In the genomic region with DNA sequence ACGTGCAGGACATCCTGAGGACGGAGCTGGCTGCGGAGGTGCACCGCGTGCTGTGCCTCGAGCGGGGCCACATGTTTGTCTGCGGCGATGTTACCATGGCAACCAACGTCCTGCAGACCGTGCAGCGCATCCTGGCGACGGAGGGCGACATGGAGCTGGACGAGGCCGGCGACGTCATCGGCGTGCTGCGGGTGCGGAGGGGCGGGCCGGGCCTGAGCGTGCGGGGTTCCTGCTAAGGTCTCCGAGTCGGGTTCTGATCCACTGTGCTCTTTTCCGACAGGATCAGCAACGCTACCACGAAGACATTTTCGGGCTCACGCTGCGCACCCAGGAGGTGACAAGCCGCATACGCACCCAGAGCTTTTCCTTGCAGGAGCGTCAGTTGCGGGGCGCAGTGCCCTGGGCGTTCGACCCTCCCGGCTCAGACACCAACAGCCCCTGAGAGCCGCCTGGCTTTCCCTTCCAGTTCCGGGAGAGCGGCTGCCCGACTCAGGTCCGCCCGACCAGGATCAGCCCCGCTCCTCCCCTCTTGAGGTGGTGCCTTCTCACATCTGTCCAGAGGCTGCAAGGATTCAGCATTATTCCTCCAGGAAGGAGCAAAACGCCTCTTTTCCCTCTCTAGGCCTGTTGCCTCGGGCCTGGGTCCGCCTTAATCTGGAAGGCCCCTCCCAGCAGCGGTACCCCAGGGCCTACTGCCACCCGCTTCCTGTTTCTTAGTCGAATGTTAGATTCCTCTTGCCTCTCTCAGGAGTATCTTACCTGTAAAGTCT, we compare ENCODE assay signal across 8 cellular contexts. TPM values are rescaled to one million over a fixed set of nuclear protein-coding genes. Genes with fewer than 3 reads are reported as not detected.
DNase-seq lines count a peak whose midpoint lies in the region; ATAC-seq, FAIRE-seq and TF ChIP-seq lines count a peak whose summit lies in the region.

No MANE protein-coding gene starts in this region.

- H3K36me3 Mint-ChIP-seq in T-helper 2 cell treated with Interferon-gamma antibody and Interleukin-4, amounts not matched to agents 5 μg/mL and 100 μg/mL, for 36 hours (ENCODE audit: low read depth), result peaks cover 21% of the 10 kb centered on the region
- H3K36me3 Mint-ChIP-seq in astrocyte (ENCODE audit: low read depth, unreplicated experiment), result peaks cover 12% of the 10 kb centered on the region

- peaks cover 14% of the 10 kb centered on the region for H3K27me3 ChIP-seq in astrocyte (ENCODE audit: insufficient read depth, low read length)
- peaks cover 40% of the 10 kb centered on the region for H3K27me3 ChIP-seq in iPS-15b (ENCODE audit: control insufficient read depth, insufficient read depth, low read length)

- H3K4me1 Mint-ChIP-seq in T-helper 2 cell treated with Interferon-gamma antibody and Interleukin-4, amounts not matched to agents 5 μg/mL and 100 μg/mL, for 36 hours (ENCODE audit: low read depth), result peaks cover 61% of the 10 kb centered on the region
- H3K4me1 Mint-ChIP-seq in astrocyte (ENCODE audit: low read depth, unreplicated experiment), result peaks cover 15% of the 10 kb centered on the region

- peaks cover 13% of the 10 kb centered on the region for H3K27me3 Mint-ChIP-seq in T-helper 2 cell treated with Interferon-gamma antibody and Interleukin-4, amounts not matched to agents 5 μg/mL and 100 μg/mL, for 36 hours (ENCODE audit: low read depth)
- peaks cover 47% of the 10 kb centered on the region for H3K27me3 Mint-ChIP-seq in astrocyte (ENCODE audit: low read depth, unreplicated experiment)

- peak overlapping the region; percentile 55 for H3K4me3 ChIP-seq in astrocyte (ENCODE audit: insufficient read depth, low read depth, low read length)
- H3K4me3 ChIP-seq in iPS-15b (ENCODE audit: low read depth, low read length), result peak overlapping the region; percentile 53

- DNase-seq in C1 segment of cervical spinal cord (lab: John Stamatoyannopoulos, UW) (peak in 10 of 14 donors; percentile 11 to 62 (median 32)), astrocyte (ENCODE audit: low read depth) (peak; percentile 44), DMS53 (lab: John Stamatoyannopoulos, UW) (no peak), NCI-H1694 treated with DMSO at 0.1 percent for 48 hours (lab: John Stamatoyannopoulos, UW) (no peak)
- peak; percentile 85 for DNase-seq in T-helper 2 cell treated with Interferon-gamma antibody and Interleukin-4, amounts not matched to agents 5 μg/mL and 100 μg/mL, for 36 hours (ENCODE audit: low spot score)
- DNase-seq in stimulated activated CD4-positive, alpha-beta T cell treated with anti-CD3 and anti-CD28 coated beads, Interleukin-15, amount 100 ng/mL, for 48 hours (ENCODE audit: low read depth in 2 of 2), result peak; percentile 82 to 90

- H3K27ac Mint-ChIP-seq in T-helper 2 cell treated with Interferon-gamma antibody and Interleukin-4, amounts not matched to agents 5 μg/mL and 100 μg/mL, for 36 hours, result peak overlapping the region; percentile 93
- no peak overlapping the region for H3K27ac Mint-ChIP-seq in astrocyte (ENCODE audit: unreplicated experiment)

- H3K36me3 ChIP-seq in astrocyte (ENCODE audit: insufficient read depth, low read length), result no peaks in the 10 kb centered on the region
- no peaks in the 10 kb centered on the region for H3K36me3 ChIP-seq in iPS-15b (ENCODE audit: control insufficient read depth, insufficient read depth, low read length)

- peak overlapping the region; percentile 86 for H3K4me2 ChIP-seq in astrocyte (ENCODE audit: low read length)

- ATAC-seq in HG02610 (IDR thresholded peaks at IDR 0.05; ENCODE audit: unreplicated experiment), result peak; percentile 43

- H3K4me1 ChIP-seq in astrocyte (ENCODE audit: insufficient read depth, low read length), result peaks cover 22% of the 10 kb centered on the region
- peaks cover 4% of the 10 kb centered on the region for H3K4me1 ChIP-seq in iPS-15b (ENCODE audit: control insufficient read depth, insufficient read depth, low read length)

- TF ChIP-seq CTCF in astrocyte (IDR thresholded peaks at IDR 0.05; ENCODE audit: insufficient read depth, low read depth, low read length), result no peak

- no peaks in the 10 kb centered on the region for H3K9me3 Mint-ChIP-seq in T-helper 2 cell treated with Interferon-gamma antibody and Interleukin-4, amounts not matched to agents 5 μg/mL and 100 μg/mL, for 36 hours
- peaks cover 2% of the 10 kb centered on the region for H3K9me3 Mint-ChIP-seq in astrocyte (ENCODE audit: unreplicated experiment)

- no peaks in the 10 kb centered on the region for H4K20me1 ChIP-seq in astrocyte (ENCODE audit: insufficient read depth, low read length)

- H3K4me3 Mint-ChIP-seq in T-helper 2 cell treated with Interferon-gamma antibody and Interleukin-4, amounts not matched to agents 5 μg/mL and 100 μg/mL, for 36 hours, result peak overlapping the region; percentile 84
- no peak overlapping the region for H3K4me3 Mint-ChIP-seq in astrocyte (ENCODE audit: unreplicated experiment)

- H3K79me2 ChIP-seq in astrocyte (ENCODE audit: insufficient read depth, low read length), result no peaks in the 10 kb centered on the region

- H3K9ac ChIP-seq in astrocyte (ENCODE audit: low read length), result peak overlapping the region; percentile 53
- H3K9ac ChIP-seq in iPS-15b (ENCODE audit: low read depth, low read length), result no peak overlapping the region

- no peak for FAIRE-seq in astrocyte (lab: Jason Lieb, UNC)

- H3K27ac ChIP-seq in astrocyte (ENCODE audit: low read depth, low read length), result no peak overlapping the region

- H2AFZ ChIP-seq in astrocyte (ENCODE audit: low read depth, low read length), result peak overlapping the region; percentile 94

- no peaks in the 10 kb centered on the region for H3K9me3 ChIP-seq in astrocyte (ENCODE audit: insufficient read depth, low read depth, low read length)
- no peaks in the 10 kb centered on the region for H3K9me3 ChIP-seq in iPS-15b (ENCODE audit: control insufficient read depth, insufficient read depth, low read length)

RNA-seq across cellular contexts. Expression of gene ATG9B, which starts 10.4 kb away (rescaled TPM):
- 1.8 and 2.2 TPM in 2 replicates for total RNA-seq in astrocyte

RNA-seq across cellular contexts. Expression of gene ABCB8, which starts 14.3 kb away (rescaled TPM):
- 52.2 and 53.3 TPM in 2 replicates for total RNA-seq in astrocyte

RNA-seq across cellular contexts. Expression of gene NOS3, which starts 23.1 kb away (rescaled TPM):
- 1.8 and 2.0 TPM in 2 replicates for total RNA-seq in astrocyte

RNA-seq across cellular contexts. Expression of gene ASIC3, which starts 34.4 kb away (rescaled TPM):
- 3.9 and 5.9 TPM in 2 replicates for total RNA-seq in astrocyte

RNA-seq across cellular contexts. Expression of gene KCNH2, which starts 35.8 kb away (rescaled TPM):
- total RNA-seq in astrocyte, result 4.5 and 4.6 TPM in 2 replicates

Comparison
In these comparisons a context has a peak if more than half of its experiments do, and no peak if none do; other contexts are left out.
1. DNase-seq: peak in C1 segment of cervical spinal cord (10 of 14), T-helper 2 cell treated with Interferon-gamma antibody and Interleukin-4, amounts not matched to agents 5 μg/mL and 100 μg/mL, for 36 hours (single experiment), astrocyte (single experiment) and stimulated activated CD4-positive, alpha-beta T cell treated with anti-CD3 and anti-CD28 coated beads, Interleukin-15, amount 100 ng/mL, for 48 hours (2 of 2); none in DMS53 (single experiment) and NCI-H1694 treated with DMSO at 0.1 percent for 48 hours (single experiment).